ENCODE assay signal across 8 cellular contexts in genomic region chr1:101235241-101235695, GRCh38. TPM values are rescaled to one million over a fixed set of nuclear protein-coding genes. Genes with fewer than 3 reads are reported as not detected.
DNase-seq lines count a peak whose midpoint lies in the region; ATAC-seq and TF ChIP-seq lines count a peak whose summit lies in the region.

No MANE protein-coding gene starts in this region.

- H3K4me1 ChIP-seq in PC-9 (replicated peaks; ENCODE audit: insufficient read depth) (peaks cover 20% of the 10 kb centered on the region), sigmoid colon (peaks cover 0 to 32% (median 20%) of the 10 kb centered on the region in 4 donors)

- H3K4me3 ChIP-seq in PC-9 = peak overlapping the region; percentile 77
- H3K4me3 ChIP-seq in epithelial cell of proximal tubule (ENCODE audit: low read depth, low read length) = peak overlapping the region; percentile 73
- peak overlapping the region in 3 of 4 donors; percentile 53 to 70 (median 60) for H3K4me3 ChIP-seq in sigmoid colon

- 11 to 18% methylated on average over 6 of the region's 6 CpGs for WGBS in sigmoid colon, 2 donors

- H4K20me1 ChIP-seq in PC-9 (ENCODE audit: insufficient read depth) = no peaks in the 10 kb centered on the region

- H3K36me3 ChIP-seq in PC-9 (ENCODE audit: low read depth) (no peaks in the 10 kb centered on the region), sigmoid colon (no peaks in the 10 kb centered on the region)

- CTCF ChIA-PET in PC-9 (lab: Charles Lee) = interaction anchor here (0.6 to 1.4 kb wide), 2 partner anchors 53 to 213 kb away, joined by 3 to 8 read pairs; no protein-coding TSS in a partner anchor

- H3K27me3 ChIP-seq in PC-9 (ENCODE audit: insufficient read depth, low read depth) (peaks cover 4% of the 10 kb centered on the region; the same call in 1 of the 2 replicates), sigmoid colon (peaks cover 0 to 21% (median 0%) of the 10 kb centered on the region in 3 donors)

- H3K9me3 ChIP-seq in PC-9 (ENCODE audit: insufficient read depth, low read depth) (no peaks in the 10 kb centered on the region), sigmoid colon (no peaks in the 10 kb centered on the region)

- peaks cover 12% of the 10 kb centered on the region; the same call in 1 of the 2 replicates for H3F3A ChIP-seq in PC-9 (ENCODE audit: insufficient read depth, low read depth)

- H3K4me2 ChIP-seq in PC-9 = peak overlapping the region; percentile 100

- H3K27ac ChIP-seq in PC-9 (no peak overlapping the region), sigmoid colon (peak overlapping the region; percentile 51 to 90 (median 68))

- no peak; the same call in 1 of the 2 replicates for TF ChIP-seq CTCF in PC-9 (conservative IDR thresholded peaks at IDR 0.05)
- TF ChIP-seq CTCF in epithelial cell of proximal tubule (conservative IDR thresholded peaks at IDR 0.05; ENCODE audit: low read depth, low read length) = no peak
- TF ChIP-seq CTCF in sigmoid colon (IDR thresholded peaks at IDR 0.05) = no peak

- TF ChIP-seq POLR2A in sigmoid colon (IDR thresholded peaks at IDR 0.05) = no peak

- ATAC-seq in GM18517 (IDR thresholded peaks at IDR 0.05; ENCODE audit: unreplicated experiment) (peak; percentile 2), HG03159 (IDR thresholded peaks at IDR 0.05; ENCODE audit: unreplicated experiment) (no peak)

- H2AFZ ChIP-seq in PC-9 = peak overlapping the region; percentile 95

- POLR2A ChIA-PET in PC-9 (lab: Charles Lee; ENCODE audit: unreplicated experiment) = interaction anchor here (0.6 kb wide), 1 partner anchor 313 kb away, joined by 33 read pairs; no protein-coding TSS in a partner anchor

- no peaks in the 10 kb centered on the region for H3K9me2 ChIP-seq in PC-9 (ENCODE audit: insufficient read depth)

- no peak for TF ChIP-seq EP300 in sigmoid colon (IDR thresholded peaks at IDR 0.05)

- BruUV-seq in PC-9 (replicated peaks; lab: Mats Ljungman, UMichigan) = no TSS peak

- H3K79me2 ChIP-seq in PC-9 (ENCODE audit: low read depth) = no peaks in the 10 kb centered on the region

- DNase-seq in PC-9 = no peak
- DNase-seq in epithelial cell of proximal tubule (ENCODE audit: low read depth) = no peak
- DNase-seq in sigmoid colon = no peak
- DNase-seq in NCI-H1092 treated with DMSO at 0.1 percent for 48 hours (lab: John Stamatoyannopoulos, UW) = no peak
- DNase-seq in NCI-H1694 treated with DMSO at 0.1 percent for 48 hours (lab: John Stamatoyannopoulos, UW) = no peak
- no peak for DNase-seq in AG20443 (ENCODE audit: low spot score)

- intact Hi-C loops in PC-9 (cut with micrococcal nuclease; ENCODE audit: unreplicated experiment) = loop anchor here (5.0 to 10.0 kb wide), 3 partner anchors 60 to 233 kb away; no protein-coding TSS in a partner anchor
- intact Hi-C loops in sigmoid colon (cut with DNase I) = loop anchor here (5.0 kb wide), 1 partner anchor 313 kb away; no protein-coding TSS in a partner anchor

RNA-seq across cellular contexts. Expression of gene S1PR1, which starts 1.6 kb away (rescaled TPM):
- total RNA-seq in PC-9 (2021) (0.15 and 0.68 TPM in 2 replicates), epithelial cell of proximal tubule (0.29 and 1.7 TPM in 2 replicates), sigmoid colon (10 to 100 TPM; 16.4 to 25.5 (median 22.3) TPM)
- 10 to 100 TPM in 1 of 3 donors, 1 to 10 TPM in 2; 1.2 to 29.3 (median 4.2) TPM for polyA plus RNA-seq in sigmoid colon
